Comparison of ENCODE assay signal across 15 cellular contexts in the genomic region with DNA sequence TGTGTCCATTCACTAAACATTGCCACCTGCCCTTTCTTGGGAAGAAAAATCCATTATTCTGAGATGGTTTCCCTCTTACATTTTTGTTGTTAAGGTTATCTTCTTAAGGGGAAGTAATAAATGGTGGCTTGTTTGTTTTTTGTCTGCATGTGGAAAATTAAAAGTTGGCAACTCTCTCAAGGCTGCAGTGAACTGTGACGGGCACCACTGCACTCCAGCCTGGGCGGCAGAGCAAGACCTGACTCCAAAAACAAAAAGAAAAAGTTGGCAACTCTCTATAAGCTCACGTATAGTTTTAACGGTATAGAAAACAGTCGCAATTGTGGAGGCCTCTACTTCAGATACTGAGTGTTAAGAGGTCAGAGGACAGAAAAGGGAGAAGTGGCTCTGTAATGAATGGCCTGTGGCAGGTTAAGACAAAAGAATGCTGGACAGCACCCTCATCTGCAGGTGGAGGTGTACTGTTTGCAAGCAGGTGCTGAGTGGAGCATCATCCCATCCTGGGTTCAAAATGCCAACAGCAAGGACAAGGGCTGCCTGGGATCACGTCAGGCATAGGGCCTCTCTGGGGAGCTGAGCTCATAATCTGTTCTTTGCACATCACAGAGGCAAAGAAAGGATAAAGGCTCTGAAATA. TPM values are rescaled to one million over a fixed set of nuclear protein-coding genes. Genes with fewer than 3 reads are reported as not detected.
DNase-seq lines count a peak whose midpoint lies in the region; ATAC-seq and TF ChIP-seq lines count a peak whose summit lies in the region.
"Had no signal": no experiment of that assay in that cellular context is flagged by ENCODE, and none has a peak within 500 bp of the region (broad histone marks: within the 10 kb centered on the region; RNA-seq: fewer than 3 reads in every experiment).

No MANE protein-coding gene starts in this region.

- no peaks in the 10 kb centered on the region; the same call in 2 of the 3 replicates for H3K36me3 Mint-ChIP-seq in GM23338 (ENCODE audit: low read depth)
- H3K36me3 Mint-ChIP-seq: CD8-positive, alpha-beta memory T cell had no signal

- no peaks in the 10 kb centered on the region for H4K20me1 ChIP-seq in GM23338 (replicated peaks; ENCODE audit: insufficient read depth)

- no peak overlapping the region for H3K27ac ChIP-seq in GM23338 (ENCODE audit: low read depth)

- no peaks in the 10 kb centered on the region; the same call in 2 of the 3 replicates for H3K9me3 Mint-ChIP-seq in GM23338
- H3K9me3 Mint-ChIP-seq in stimulated activated naive CD8-positive, alpha-beta T cell treated with anti-CD3 and anti-CD28 coated beads, Interleukin-15, amount 100 ng/mL, for 72 hours: peaks cover 8 to 18% of the 10 kb centered on the region in 2 donors
- H3K9me3 Mint-ChIP-seq: T-helper 2 cell treated with Interferon-gamma antibody and Interleukin-4, amounts not matched to agents 5 μg/mL and 100 μg/mL, for 36 hours had no signal

- no peak overlapping the region for H3K4me3 ChIP-seq in GM23338
- H3K4me3 ChIP-seq: K562 had no signal

- peaks cover 6% of the 10 kb centered on the region; the same call in 1 of the 2 replicates for H3K9me2 ChIP-seq in GM23338 (ENCODE audit: insufficient read depth)

- H2AFZ ChIP-seq in GM23338: no peak overlapping the region

- H3K4me1 ChIP-seq in GM23338 (ENCODE audit: insufficient read depth): no peaks in the 10 kb centered on the region
- H3K4me1 ChIP-seq: BE2C had no signal

- no peaks in the 10 kb centered on the region for H3K4me1 Mint-ChIP-seq in GM23338
- no peaks in the 10 kb centered on the region for H3K4me1 Mint-ChIP-seq in stimulated activated naive CD8-positive, alpha-beta T cell treated with anti-CD3 and anti-CD28 coated beads, Interleukin-15, amount 100 ng/mL, for 72 hours
- H3K4me1 Mint-ChIP-seq: CD8-positive, alpha-beta memory T cell had no signal

- H3F3A ChIP-seq in GM23338 (replicated peaks; ENCODE audit: low read depth): no peaks in the 10 kb centered on the region

- intact Hi-C loops in left cardiac atrium (cut with DNase I): no loop called here

- no peak overlapping the region for H3K4me2 ChIP-seq in GM23338

- ATAC-seq in GM23338 (peak; percentile 63), left cardiac atrium (no peak)
- ATAC-seq in stimulated activated naive CD8-positive, alpha-beta T cell treated with anti-CD3 and anti-CD28 coated beads, Interleukin-15, amount 100 ng/mL, for 72 hours: no peak
- ATAC-seq: K562 had no signal

- DNase-seq in Caki2 (ENCODE audit: low read depth) (peak; percentile 19), GM23338 (ENCODE audit: low spot score) (peak; percentile 11), NCI-H510A treated with DMSO at 0.1 percent for 48 hours (lab: John Stamatoyannopoulos, UW) (peak; percentile 96), left kidney (ENCODE audit: low read depth, low spot score) (peak; percentile 15), NCI-H82 treated with DMSO at 0.1 percent for 48 hours (lab: John Stamatoyannopoulos, UW; ENCODE audit: unreplicated experiment) (no peak), left cardiac atrium (no peak)
- no peak for DNase-seq in stimulated activated naive CD8-positive, alpha-beta T cell treated with anti-CD3 and anti-CD28 coated beads, Interleukin-15, amount 100 ng/mL, for 72 hours
- DNase-seq: BE2C; CD8-positive, alpha-beta memory T cell; DMS 273 treated with DMSO at 0.1 percent for 48 hours; NCI-H2081; NCI-H226; NCI-H774 had no signal

- TF ChIP-seq CTCF in GM23338 (conservative IDR thresholded peaks at IDR 0.05; ENCODE audit: low read depth in 2 of 2): peak in 1 of 2 experiments; percentile 29; a peak in 2 of 4 replicates

- no peaks in the 10 kb centered on the region for H3K27me3 Mint-ChIP-seq in GM23338 (ENCODE audit: insufficient read depth, low read depth, poor library complexity)
- H3K27me3 Mint-ChIP-seq in stimulated activated naive CD8-positive, alpha-beta T cell treated with anti-CD3 and anti-CD28 coated beads, Interleukin-15, amount 100 ng/mL, for 72 hours: no peaks in the 10 kb centered on the region
- H3K27me3 Mint-ChIP-seq: CD8-positive, alpha-beta memory T cell had no signal

- in situ Hi-C loops in Caki2 (cut with HindIII; ENCODE audit: low pct_unique_long_range_greater_than_20kb, low sequenced_read_pairs): no loop called here

- no peaks in the 10 kb centered on the region for H3K79me2 ChIP-seq in GM23338 (replicated peaks; ENCODE audit: insufficient read depth)

- H3K27me3 ChIP-seq in GM23338 (ENCODE audit: insufficient read depth): no peaks in the 10 kb centered on the region
- H3K27me3 ChIP-seq: BE2C had no signal

- no peak overlapping the region for H3K27ac Mint-ChIP-seq in GM23338
- no peak overlapping the region for H3K27ac Mint-ChIP-seq in stimulated activated naive CD8-positive, alpha-beta T cell treated with anti-CD3 and anti-CD28 coated beads, Interleukin-15, amount 100 ng/mL, for 72 hours
- H3K27ac Mint-ChIP-seq: CD8-positive, alpha-beta memory T cell; T-helper 2 cell treated with Interferon-gamma antibody and Interleukin-4, amounts not matched to agents 5 μg/mL and 100 μg/mL, for 36 hours had no signal

- no peak overlapping the region for H3K4me3 Mint-ChIP-seq in GM23338
- H3K4me3 Mint-ChIP-seq in stimulated activated naive CD8-positive, alpha-beta T cell treated with anti-CD3 and anti-CD28 coated beads, Interleukin-15, amount 100 ng/mL, for 72 hours: no peak overlapping the region
- H3K4me3 Mint-ChIP-seq: CD8-positive, alpha-beta memory T cell; T-helper 2 cell treated with Interferon-gamma antibody and Interleukin-4, amounts not matched to agents 5 μg/mL and 100 μg/mL, for 36 hours had no signal

- no peaks in the 10 kb centered on the region for H3K36me3 ChIP-seq in GM23338 (ENCODE audit: insufficient read depth)
- H3K36me3 ChIP-seq: BE2C had no signal

TF ChIP-seq in GM23338, 12 proteins besides CTCF, POLR2A, EP300 and RAD21:
- TF ChIP-seq CREB1 (CRISPR knock-in tag; IDR thresholded peaks at IDR 0.05; ENCODE audit: low read depth) (no peak), NANOG (IDR thresholded peaks at IDR 0.05; ENCODE audit: borderline replicate concordance) (no peak), ZNF331 (CRISPR knock-in tag; IDR thresholded peaks at IDR 0.05; ENCODE audit: low read depth) (no peak), POLR2AphosphoS5 (IDR thresholded peaks at IDR 0.05; ENCODE audit: low read depth) (no peak), EZH2phosphoT487 (IDR thresholded peaks at IDR 0.05; ENCODE audit: unreplicated experiment) (no peak)
- TF ChIP-seq, protein P1, sequence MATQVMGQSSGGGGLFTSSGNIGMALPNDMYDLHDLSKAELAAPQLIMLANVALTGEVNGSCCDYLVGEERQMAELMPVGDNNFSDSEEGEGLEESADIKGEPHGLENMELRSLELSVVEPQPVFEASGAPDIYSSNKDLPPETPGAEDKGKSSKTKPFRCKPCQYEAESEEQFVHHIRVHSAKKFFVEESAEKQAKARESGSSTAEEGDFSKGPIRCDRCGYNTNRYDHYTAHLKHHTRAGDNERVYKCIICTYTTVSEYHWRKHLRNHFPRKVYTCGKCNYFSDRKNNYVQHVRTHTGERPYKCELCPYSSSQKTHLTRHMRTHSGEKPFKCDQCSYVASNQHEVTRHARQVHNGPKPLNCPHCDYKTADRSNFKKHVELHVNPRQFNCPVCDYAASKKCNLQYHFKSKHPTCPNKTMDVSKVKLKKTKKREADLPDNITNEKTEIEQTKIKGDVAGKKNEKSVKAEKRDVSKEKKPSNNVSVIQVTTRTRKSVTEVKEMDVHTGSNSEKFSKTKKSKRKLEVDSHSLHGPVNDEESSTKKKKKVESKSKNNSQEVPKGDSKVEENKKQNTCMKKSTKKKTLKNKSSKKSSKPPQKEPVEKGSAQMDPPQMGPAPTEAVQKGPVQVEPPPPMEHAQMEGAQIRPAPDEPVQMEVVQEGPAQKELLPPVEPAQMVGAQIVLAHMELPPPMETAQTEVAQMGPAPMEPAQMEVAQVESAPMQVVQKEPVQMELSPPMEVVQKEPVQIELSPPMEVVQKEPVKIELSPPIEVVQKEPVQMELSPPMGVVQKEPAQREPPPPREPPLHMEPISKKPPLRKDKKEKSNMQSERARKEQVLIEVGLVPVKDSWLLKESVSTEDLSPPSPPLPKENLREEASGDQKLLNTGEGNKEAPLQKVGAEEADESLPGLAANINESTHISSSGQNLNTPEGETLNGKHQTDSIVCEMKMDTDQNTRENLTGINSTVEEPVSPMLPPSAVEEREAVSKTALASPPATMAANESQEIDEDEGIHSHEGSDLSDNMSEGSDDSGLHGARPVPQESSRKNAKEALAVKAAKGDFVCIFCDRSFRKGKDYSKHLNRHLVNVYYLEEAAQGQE (IDR thresholded peaks at IDR 0.05; ENCODE audit: unreplicated experiment): peak; percentile 67
- TF ChIP-seq, protein P2, sequence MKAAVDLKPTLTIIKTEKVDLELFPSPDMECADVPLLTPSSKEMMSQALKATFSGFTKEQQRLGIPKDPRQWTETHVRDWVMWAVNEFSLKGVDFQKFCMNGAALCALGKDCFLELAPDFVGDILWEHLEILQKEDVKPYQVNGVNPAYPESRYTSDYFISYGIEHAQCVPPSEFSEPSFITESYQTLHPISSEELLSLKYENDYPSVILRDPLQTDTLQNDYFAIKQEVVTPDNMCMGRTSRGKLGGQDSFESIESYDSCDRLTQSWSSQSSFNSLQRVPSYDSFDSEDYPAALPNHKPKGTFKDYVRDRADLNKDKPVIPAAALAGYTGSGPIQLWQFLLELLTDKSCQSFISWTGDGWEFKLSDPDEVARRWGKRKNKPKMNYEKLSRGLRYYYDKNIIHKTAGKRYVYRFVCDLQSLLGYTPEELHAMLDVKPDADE (IDR thresholded peaks at IDR 0.05): no peak

RNA-seq across cellular contexts. Expression of a gene that starts 16.7 kb away (rescaled TPM):
- 0.12 TPM in 1 of 2 replicates, not detected in the other for total RNA-seq in Caki2 (2014; rRNA removed; shearing (Covaris generic); ENCODE audit: low replicate concordance)
- total RNA-seq in GM23338 (2014; rRNA removed; shearing (Covaris generic)): 0.85 and 2.8 TPM in 2 replicates
- 0.48 and 0.77 TPM in 2 replicates for polyA plus RNA-seq in GM23338 (2016; fragmentation: Nextera tagmentation; extraction: Ambion mirVana)
- total RNA-seq in left cardiac atrium: 10 to 100 TPM; 15.1 to 19.1 TPM
- total RNA-seq: K562 had no signal
- polyA plus RNA-seq: K562 had no signal

Comparison
In these comparisons a context has a peak if more than half of its experiments do, and no peak if none do; other contexts are left out.
1. DNase-seq: peak in Caki2 (single experiment), GM23338 (single experiment), NCI-H510A treated with DMSO at 0.1 percent for 48 hours (single experiment) and left kidney (single experiment); none in stimulated activated naive CD8-positive, alpha-beta T cell treated with anti-CD3 and anti-CD28 coated beads, Interleukin-15, amount 100 ng/mL, for 72 hours (0 of 2), NCI-H82 treated with DMSO at 0.1 percent for 48 hours (single experiment) and left cardiac atrium (single experiment).